8 cellular contexts compared by ENCODE assay signal in the genomic region with DNA sequence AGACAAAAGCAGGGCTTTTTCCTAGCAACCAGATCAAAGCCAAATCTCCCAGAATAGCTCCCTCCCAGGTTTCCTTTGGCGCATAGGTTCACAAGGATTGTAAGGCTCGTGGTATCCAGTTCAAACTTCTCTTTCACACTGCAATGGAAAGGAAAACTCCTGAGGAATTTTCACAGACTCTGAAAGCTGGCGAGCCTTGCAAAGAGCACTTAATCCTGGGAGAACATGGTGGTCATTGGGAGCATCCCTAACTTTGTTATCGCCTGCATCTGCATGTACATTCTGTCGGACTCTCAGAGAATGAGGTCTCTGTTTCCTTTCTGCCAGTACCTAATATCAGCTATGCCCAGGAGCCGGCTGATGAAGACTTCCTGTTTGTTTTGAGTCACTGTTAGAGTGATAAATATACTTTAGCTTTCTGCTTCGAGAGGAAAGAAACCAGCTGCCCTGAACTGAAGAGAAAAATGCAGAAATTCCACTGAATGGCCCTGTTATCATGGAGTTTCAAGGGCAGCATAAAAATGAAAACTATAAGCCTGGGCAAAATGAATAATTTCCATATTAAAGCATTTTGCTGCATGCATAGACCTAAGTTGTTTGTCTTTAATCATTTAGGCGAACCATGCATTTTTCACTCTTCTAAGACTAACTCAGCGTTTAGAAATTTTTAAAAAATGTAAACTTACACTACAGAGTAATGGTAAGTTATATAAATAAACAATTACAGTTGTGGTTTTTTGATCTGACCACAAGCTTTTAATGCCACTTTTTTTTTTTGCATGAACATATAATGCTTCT.
DNase-seq lines count a peak whose midpoint lies in the region; ATAC-seq and TF ChIP-seq lines count a peak whose summit lies in the region.

No MANE protein-coding gene starts in this region.

- peak; percentile 97 for ATAC-seq in GM18858 (IDR thresholded peaks at IDR 0.05; ENCODE audit: unreplicated experiment)
- peak; percentile 89 for ATAC-seq in HG02759 (IDR thresholded peaks at IDR 0.05; ENCODE audit: unreplicated experiment)

- DNase-seq in NCI-H460 (ENCODE audit: extremely low read depth, low read depth) (peak; percentile 50), dedifferentiated amniotic fluid mesenchymal stem cell (ENCODE audit: extremely low spot score) (peak; percentile 51), lower leg skin (ENCODE audit: low spot score in 2 of 2) (no peak), NCI-H187 (lab: John Stamatoyannopoulos, UW) (no peak)
- DNase-seq in activated CD8-positive, alpha-beta memory T cell treated with anti-CD3 and anti-CD28 coated beads, Interleukin-2, amount 50 U/mL, for 48 hours: no peak

- H3K9me3 ChIP-seq in neuron (ENCODE audit: low read length): no peaks in the 10 kb centered on the region

- peak overlapping the region; percentile 95 for H2AFZ ChIP-seq in neuron (ENCODE audit: low read depth, low read length)

- no peak for TF ChIP-seq POLR2A in lower leg skin (IDR thresholded peaks at IDR 0.05)

- peaks cover 20% of the 10 kb centered on the region for H3K4me1 ChIP-seq in neuron (ENCODE audit: insufficient read depth, low read length)

- no peaks in the 10 kb centered on the region for H3K27me3 ChIP-seq in neuron (ENCODE audit: insufficient read depth, low read length)

- WGBS in lower leg skin, 2 donors: 56 to 58% methylated on average over 9 of the region's 9 CpGs

- no peak for TF ChIP-seq CTCF in lower leg skin (IDR thresholded peaks at IDR 0.05)

- intact Hi-C loops in lower leg skin (cut with DNase I; ENCODE audit: low total_unique reads): no loop called here

- H3K36me3 ChIP-seq in neuron (ENCODE audit: insufficient read depth, low read length): no peaks in the 10 kb centered on the region

- H3K4me3 ChIP-seq in neuron (ENCODE audit: low read length) (peak overlapping the region; percentile 43), lower leg skin (ENCODE audit: low read depth, poor library complexity, severe bottlenecking) (no peak overlapping the region)

Comparison
In these comparisons a context has a peak if more than half of its experiments do, and no peak if none do; other contexts are left out.
1. DNase-seq: peak in NCI-H460 (single experiment) and dedifferentiated amniotic fluid mesenchymal stem cell (single experiment); none in activated CD8-positive, alpha-beta memory T cell treated with anti-CD3 and anti-CD28 coated beads, Interleukin-2, amount 50 U/mL, for 48 hours (single experiment), lower leg skin (0 of 2) and NCI-H187 (0 of 2).